Comparison of ENCODE assay signal across 9 cellular contexts in genomic region chr10:31749981-31750850, GRCh38.
DNase-seq lines count a peak whose midpoint lies in the region; ATAC-seq and TF ChIP-seq lines count a peak whose summit lies in the region.
"Had no signal": no experiment of that assay in that cellular context is flagged by ENCODE, and none has a peak within 500 bp of the region (broad histone marks: within the 10 kb centered on the region; RNA-seq: fewer than 3 reads in every experiment).

No MANE protein-coding gene starts in this region.

- no peak for TF ChIP-seq RAD21 in IMR-90 (IDR thresholded peaks at IDR 0.05; ENCODE audit: low read length)

- H3K27me3 ChIP-seq in IMR-90 (ENCODE audit: control insufficient read depth, insufficient read depth, low read length): no peaks in the 10 kb centered on the region
- no peaks in the 10 kb centered on the region for H3K27me3 ChIP-seq in MM.1S (replicated peaks; ENCODE audit: insufficient read depth, low read length)

- peak overlapping the region; percentile 72; the same call in 1 of the 3 replicates for H2BK15ac ChIP-seq in IMR-90 (ENCODE audit: low read depth, low read length)

- ATAC-seq in IMR-90 (ENCODE audit: low read depth) (0 out of 2 replicates have a peak, but pooled peaks have one; percentile 9), left cardiac atrium (peak; percentile 23 to 62), HG03108 (IDR thresholded peaks at IDR 0.05; ENCODE audit: unreplicated experiment) (no peak)

- peak overlapping the region; percentile 65 for H3K18ac ChIP-seq in IMR-90 (ENCODE audit: low read depth, low read length)

- peak overlapping the region; percentile 70 for H4K5ac ChIP-seq in IMR-90 (ENCODE audit: low read depth, low read length)

- CTCF ChIA-PET in IMR-90 (lab: Yijun Ruan, JAX): interaction anchor here (1.4 kb wide), 1 partner anchor 21 kb away, joined by 3 read pairs; no protein-coding TSS in a partner anchor

- peak overlapping the region; percentile 76; the same call in 1 of the 2 replicates for H4K91ac ChIP-seq in IMR-90 (ENCODE audit: insufficient read depth, low read depth, low read length)

- 17% methylated on average over 1 of the region's 28 CpGs; no CpG with 5 or more reads in 1 of the 2 experiments for WGBS in IMR-90 (ENCODE audit: extremely low coverage in 2 of 2, insufficient read length in 1 of 2), 2 experiments

- no TSS peak for BruUV-seq in IMR-90 (replicated peaks; lab: Mats Ljungman, UMichigan)

- H2AFZ ChIP-seq in IMR-90 (replicated peaks; ENCODE audit: low read length, poor library complexity) (peak overlapping the region; percentile 94), MM.1S (ENCODE audit: low read length) (no peak overlapping the region)

- H3K4me2 ChIP-seq in IMR-90 (ENCODE audit: low read depth, low read length): no peak overlapping the region
- no peak overlapping the region for H3K4me2 ChIP-seq in MM.1S (ENCODE audit: low read depth, low read length)

- POLR2A ChIA-PET in IMR-90 (lab: Charles Lee; ENCODE audit: unreplicated experiment): no interaction called here

- peaks cover 9% of the 10 kb centered on the region for H3K9me1 ChIP-seq in IMR-90 (ENCODE audit: insufficient read depth, low read length)

- no peak overlapping the region for H3K4me3 ChIP-seq in IMR-90 (ENCODE audit: insufficient read depth, low read depth, low read length)
- H3K4me3 ChIP-seq in skeletal muscle cell (ENCODE audit: low read depth, low read length): no peak overlapping the region
- H3K4me3 ChIP-seq in MM.1S (ENCODE audit: low read length): no peak overlapping the region

- peak overlapping the region; percentile 3 to 91; a peak in 3 of 4 replicates for H4K8ac ChIP-seq in IMR-90 (ENCODE audit: low read depth in 2 of 2, low read length in 2 of 2)

- H3K36me3 ChIP-seq in IMR-90 (ENCODE audit: control insufficient read depth, insufficient read depth, low read length) (no peaks in the 10 kb centered on the region), MM.1S (replicated peaks; ENCODE audit: insufficient read depth, low read length) (no peaks in the 10 kb centered on the region)

- H3K56ac ChIP-seq in IMR-90 (ENCODE audit: extremely low read depth, insufficient read depth, low read length): no peak overlapping the region; the same call in 1 of the 2 replicates

- no peaks in the 10 kb centered on the region for H3K9me2 ChIP-seq in MM.1S (replicated peaks; ENCODE audit: insufficient read depth, low read length)

- no peak overlapping the region for H3K9ac ChIP-seq in IMR-90 (ENCODE audit: low read depth, low read length)
- no peak overlapping the region for H3K9ac ChIP-seq in MM.1S (ENCODE audit: low read length)

- H2BK20ac ChIP-seq in IMR-90 (ENCODE audit: low read depth, low read length): peak overlapping the region; percentile 57

- H3K9me3 ChIP-seq in IMR-90 (ENCODE audit: control insufficient read depth, insufficient read depth, low read length): no peaks in the 10 kb centered on the region
- no peaks in the 10 kb centered on the region for H3K9me3 ChIP-seq in MM.1S (replicated peaks; ENCODE audit: insufficient read depth, low read length)

- dilution Hi-C loops in IMR-90 (cut with HindIII; ENCODE audit: low sequenced_read_pairs, unreplicated experiment): no loop called here

- peak overlapping the region; percentile 70; the same call in 1 of the 2 replicates for H3K23ac ChIP-seq in IMR-90 (ENCODE audit: low read depth, low read length)

- H3K14ac ChIP-seq in IMR-90 (replicated peaks; ENCODE audit: low read depth, low read length): peak overlapping the region; percentile 88

- peak overlapping the region; percentile 4; the same call in 1 of the 2 replicates for H3K27ac ChIP-seq in IMR-90 (ENCODE audit: insufficient read depth, low read length)
- H3K27ac ChIP-seq in MM.1S (ENCODE audit: low read length): no peak overlapping the region

- H3K4ac ChIP-seq in IMR-90 (ENCODE audit: low read depth, low read length): peak overlapping the region; percentile 76

- H3K79me2 ChIP-seq in MM.1S (ENCODE audit: low read length): no peaks in the 10 kb centered on the region

- peak overlapping the region; percentile 71 for H2AK9ac ChIP-seq in IMR-90 (replicated peaks; ENCODE audit: low read depth, low read length, poor library complexity)

- peak overlapping the region; percentile 46 for H2BK5ac ChIP-seq in IMR-90 (ENCODE audit: low read depth, low read length, poor library complexity, severe bottlenecking)

- no peak for TF ChIP-seq POLR2A in IMR-90 (IDR thresholded peaks at IDR 0.05; ENCODE audit: low read depth, low read length)

- no peaks in the 10 kb centered on the region for H3F3A ChIP-seq in MM.1S (ENCODE audit: insufficient read depth, low read length)

- DNase-seq in IMR-90: no peak
- peak; percentile 45 for DNase-seq in RPMI8226
- DNase-seq in left cardiac atrium: peak; percentile 68
- DNase-seq in skeletal muscle cell (ENCODE audit: low read depth): peak; percentile 59
- DNase-seq in NOMO-1 treated with dmso at 0.1 percent for 144 hours (lab: John Stamatoyannopoulos, UW; ENCODE audit: unreplicated experiment): no peak
- DNase-seq in ACHN: no peak
- DNase-seq in MM.1S: no peak
- DNase-seq: activated CD8-positive, alpha-beta memory T cell treated with anti-CD3 and anti-CD28 coated beads, Interleukin-2, amount 50 U/mL, for 4 hours had no signal

- H3K79me1 ChIP-seq in IMR-90 (ENCODE audit: low read depth in 1 of 2, low read length in 2 of 2): no peaks in the 10 kb centered on the region

- H4K20me1 ChIP-seq in IMR-90 (ENCODE audit: insufficient read depth, low read length) (no peaks in the 10 kb centered on the region), MM.1S (ENCODE audit: insufficient read depth, low read length) (no peaks in the 10 kb centered on the region)

- TF ChIP-seq CTCF in IMR-90 (conservative IDR thresholded peaks at IDR 0.05; ENCODE audit: low read depth, low read length) (no peak), MM.1S (IDR thresholded peaks at IDR 0.05; ENCODE audit: low read length) (no peak)

- H2AK5ac ChIP-seq in IMR-90 (ENCODE audit: low read depth, low read length): peak overlapping the region; percentile 30; the same call in 1 of the 2 replicates

- in situ Hi-C loops in IMR-90 (cut with MboI; ENCODE audit: low sequenced_read_pairs): no loop called here
- in situ Hi-C loops in ACHN (cut with HindIII; ENCODE audit: low pct_ligation_motif_present, low pct_unique_long_range_greater_than_20kb, low sequenced_read_pairs): no loop called here

- H2BK120ac ChIP-seq in IMR-90 (ENCODE audit: low read depth, low read length): peak overlapping the region; percentile 83

- intact Hi-C loops in IMR-90 (cut with micrococcal nuclease) (no loop called here), left cardiac atrium (cut with DNase I) (no loop called here)

- H3K4me1 ChIP-seq in IMR-90 (ENCODE audit: control insufficient read depth, insufficient read depth, low read length) (peaks cover 27% of the 10 kb centered on the region), MM.1S (ENCODE audit: low read length) (no peaks in the 10 kb centered on the region)

TF ChIP-seq in IMR-90, 13 proteins besides CTCF, POLR2A, EP300 and RAD21:
- TF ChIP-seq NFE2L2 (IDR thresholded peaks at IDR 0.05; ENCODE audit: low read depth, low read length) (no peak), RFX5 (IDR thresholded peaks at IDR 0.05; ENCODE audit: low read depth, low read length) (no peak), CHD1 (IDR thresholded peaks at IDR 0.05; ENCODE audit: low read depth, low read length) (no peak), MXI1 (IDR thresholded peaks at IDR 0.05; ENCODE audit: borderline replicate concordance, low read depth, low read length) (no peak), MAFK (IDR thresholded peaks at IDR 0.05; ENCODE audit: low read depth, low read length) (no peak), SMC3 (IDR thresholded peaks at IDR 0.05; ENCODE audit: low read depth, low read length) (no peak), RCOR1 (IDR thresholded peaks at IDR 0.05; ENCODE audit: insufficient replicate concordance, low read length) (no peak), BHLHE40 (IDR thresholded peaks at IDR 0.05; ENCODE audit: low read depth, low read length) (no peak), FOS (IDR thresholded peaks at IDR 0.05; ENCODE audit: low read depth, low read length) (no peak), MAZ (IDR thresholded peaks at IDR 0.05; ENCODE audit: borderline replicate concordance, low read depth, low read length) (no peak), CEBPB (IDR thresholded peaks at IDR 0.05; ENCODE audit: low read depth, low read length) (no peak), USF2 (IDR thresholded peaks at IDR 0.05; ENCODE audit: low read depth, low read length) (no peak)
- TF ChIP-seq, protein P1, sequence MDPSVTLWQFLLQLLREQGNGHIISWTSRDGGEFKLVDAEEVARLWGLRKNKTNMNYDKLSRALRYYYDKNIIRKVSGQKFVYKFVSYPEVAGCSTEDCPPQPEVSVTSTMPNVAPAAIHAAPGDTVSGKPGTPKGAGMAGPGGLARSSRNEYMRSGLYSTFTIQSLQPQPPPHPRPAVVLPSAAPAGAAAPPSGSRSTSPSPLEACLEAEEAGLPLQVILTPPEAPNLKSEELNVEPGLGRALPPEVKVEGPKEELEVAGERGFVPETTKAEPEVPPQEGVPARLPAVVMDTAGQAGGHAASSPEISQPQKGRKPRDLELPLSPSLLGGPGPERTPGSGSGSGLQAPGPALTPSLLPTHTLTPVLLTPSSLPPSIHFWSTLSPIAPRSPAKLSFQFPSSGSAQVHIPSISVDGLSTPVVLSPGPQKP (IDR thresholded peaks at IDR 0.05; ENCODE audit: borderline replicate concordance, low read depth, low read length): no peak

Comparison
In these comparisons a context has a peak if more than half of its experiments do, and no peak if none do; other contexts are left out.
1. DNase-seq: peak in RPMI8226 (single experiment), left cardiac atrium (single experiment) and skeletal muscle cell (single experiment); none in IMR-90 (single experiment), NOMO-1 treated with dmso at 0.1 percent for 144 hours (single experiment), ACHN (single experiment) and MM.1S (single experiment).